ENCODE assay signal across 35 cellular contexts in the genomic region with DNA sequence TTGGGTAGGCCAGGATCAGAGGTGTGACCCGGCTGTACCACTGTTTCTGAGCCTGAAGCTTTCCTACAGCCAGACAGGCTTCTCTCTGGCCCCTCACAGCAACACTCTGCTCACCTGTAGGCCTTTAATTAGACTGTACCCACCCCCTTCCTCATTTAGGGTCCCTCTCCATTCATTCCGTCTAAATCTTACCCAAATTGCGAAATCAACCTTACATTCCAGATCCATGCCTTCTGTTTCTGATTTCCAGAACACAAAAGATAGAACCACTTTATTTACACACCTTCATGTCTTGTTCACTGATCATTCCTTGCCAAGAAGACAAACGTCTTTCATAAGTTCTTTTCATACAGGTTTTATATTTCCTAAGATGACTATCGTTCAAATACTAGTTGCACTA.
"Had no signal": no experiment of that assay in that cellular context is flagged by ENCODE, and none has a peak within 500 bp of the region (broad histone marks: within the 10 kb centered on the region; RNA-seq: fewer than 3 reads in every experiment).

No MANE protein-coding gene starts in this region.

- DNase-seq: Karpas-422, Kasumi-1, MG63, MM.1S, MV-4-11, NCI-H1048, NCI-H1092, NCI-H1092 treated with DMSO at 0.1 percent for 48 hours, NCI-H1105, NCI-H1105 treated with DMSO at 0.1 percent for 48 hours, NCI-H1417, NCI-H1417 treated with DMSO at 0.1 percent for 48 hours, NCI-H1436, NCI-H1436 treated with DMSO at 0.1 percent for 48 hours, NCI-H146, NCI-H1694, NCI-H1694 treated with DMSO at 0.1 percent for 48 hours, NCI-H187, NCI-H187 treated with DMSO at 0.1 percent for 48 hours, NCI-H1930, NCI-H2029, NCI-H2029 treated with DMSO at 0.1 percent for 48 hours, NCI-H2081, NCI-H2081 treated with DMSO at 0.1 percent for 48 hours, NCI-H2107, NCI-H2171, NCI-H2171 treated with DMSO at 0.1 percent for 48 hours, NCI-H2227 treated with DMSO at 0.1 percent for 48 hours, NCI-H226, NCI-H345, NCI-H446, NCI-H446 treated with DMSO at 0.1 percent for 48 hours, NCI-H510A, NCI-H510A treated with DMSO at 0.1 percent for 48 hours, NCI-H524 had no signal

- H3K9me3 ChIP-seq: MG63 had no signal

- H3K36me3 ChIP-seq: MG63 had no signal

- H3K4me3 ChIP-seq: MG63 had no signal
